In genomic region chr2:15730545-15731212, GRCh38 we compare ENCODE assay signal across 8 cellular contexts.
DNase-seq lines count a peak whose midpoint lies in the region; ATAC-seq, FAIRE-seq and TF ChIP-seq lines count a peak whose summit lies in the region.

No MANE protein-coding gene starts in this region.

- H3K4me3 Mint-ChIP-seq in mesothelial cell of epicardium = no peak overlapping the region

- H3K4me3 ChIP-seq in GM06990 (replicated peaks; ENCODE audit: low read depth, low read length) (no peak overlapping the region), endothelial cell of umbilical vein (replicated peaks in 1 of 3; ENCODE audit: insufficient read depth in 1 of 3, low read depth in 1 of 3, low read length in 3 of 3) (no peak overlapping the region)

- no peaks in the 10 kb centered on the region for H3K36me3 ChIP-seq in GM06990 (ENCODE audit: control insufficient read depth, insufficient read depth, low read length)
- no peaks in the 10 kb centered on the region for H3K36me3 ChIP-seq in endothelial cell of umbilical vein (ENCODE audit: control insufficient read depth in 2 of 2, extremely low read depth in 1 of 2, insufficient read depth in 2 of 2, low read length in 2 of 2)

- peak; percentile 24 for TF ChIP-seq POLR2A in endothelial cell of umbilical vein (IDR thresholded peaks at IDR 0.05; ENCODE audit: low read depth, low read length)

- POLR2A ChIA-PET in endothelial cell of umbilical vein (lab: Charles Lee) = no interaction called here

- no peaks in the 10 kb centered on the region for H3K9me3 Mint-ChIP-seq in mesothelial cell of epicardium

- peak overlapping the region; percentile 96 for H3K27ac Mint-ChIP-seq in mesothelial cell of epicardium

- H3K27me3 Mint-ChIP-seq in mesothelial cell of epicardium (ENCODE audit: low read depth) = no peaks in the 10 kb centered on the region

- DNase-seq in GM06990 (ENCODE audit: extremely low read depth, insufficient read length) (peak; percentile 30), NCI-H510A (lab: John Stamatoyannopoulos, UW) (peak; percentile 9), endothelial cell of umbilical vein (ENCODE audit: low read depth, low spot score) (peak; percentile 97), mesothelial cell of epicardium (ENCODE audit: low spot score in 2 of 2, unreplicated experiment in 2 of 2) (peak; percentile 53 to 81)
- no peak for DNase-seq in stimulated activated CD4-positive, alpha-beta T cell treated with anti-CD3 and anti-CD28 coated beads, Interleukin-4, amount 100 ng/mL, for 1 hour
- no peak for DNase-seq in activated T-cell treated with anti-CD3 and anti-CD28 coated beads, Interleukin-2, amount 50 U/mL, for 48 hours

- dilution Hi-C loops in endothelial cell of umbilical vein (cut with MboI; ENCODE audit: extremely low pct_ligation_motif_present, low sequenced_read_pairs) = no loop called here

- H3K27me3 ChIP-seq in GM06990 (replicated peaks; ENCODE audit: control insufficient read depth, insufficient read depth, low read length) = peaks cover 1% of the 10 kb centered on the region
- H3K27me3 ChIP-seq in endothelial cell of umbilical vein (ENCODE audit: control insufficient read depth in 2 of 2, insufficient read depth in 2 of 2, low read length in 2 of 2) = peaks cover 0 to 1% of the 10 kb centered on the region in 2 experiments

- H3K4me2 ChIP-seq in endothelial cell of umbilical vein (ENCODE audit: insufficient read depth, low read length) = no peak overlapping the region

- TF ChIP-seq CTCF in GM06990 (IDR thresholded peaks at IDR 0.05; ENCODE audit: insufficient read depth, low read length, poor library complexity, severe bottlenecking) (no peak), endothelial cell of umbilical vein (IDR thresholded peaks at IDR 0.05; ENCODE audit: extremely low read depth in 1 of 2, insufficient read depth in 1 of 2, low read depth in 1 of 2, low read length in 2 of 2) (no peak), mesothelial cell of epicardium (IDR thresholded peaks at IDR 0.05; ENCODE audit: unreplicated experiment) (no peak)

- FAIRE-seq in endothelial cell of umbilical vein (lab: Jason Lieb, UNC) = peak; percentile 98

- peaks cover 70% of the 10 kb centered on the region for H3K4me1 Mint-ChIP-seq in mesothelial cell of epicardium

- H3K9me1 ChIP-seq in endothelial cell of umbilical vein (replicated peaks; ENCODE audit: control insufficient read depth, extremely low read depth, insufficient read depth, low read length) = no peaks in the 10 kb centered on the region

- H2AFZ ChIP-seq in endothelial cell of umbilical vein (ENCODE audit: low read depth, low read length) = no peak overlapping the region

- H3K27ac ChIP-seq in endothelial cell of umbilical vein (ENCODE audit: insufficient read depth, low read depth, low read length) = peak overlapping the region; percentile 24

- CTCF ChIA-PET in endothelial cell of umbilical vein (lab: Charles Lee) = interaction anchor here (1.0 to 1.5 kb wide), 2 partner anchors 24 to 26 kb away, joined by 3 to 4 read pairs; no protein-coding TSS in a partner anchor

- no peaks in the 10 kb centered on the region for H3K9me3 ChIP-seq in endothelial cell of umbilical vein (replicated peaks; ENCODE audit: control insufficient read depth, insufficient read depth, low read length)

- H4K20me1 ChIP-seq in endothelial cell of umbilical vein (replicated peaks; ENCODE audit: control insufficient read depth, extremely low read depth, insufficient read depth, low read length) = no peaks in the 10 kb centered on the region

- H3K4me1 ChIP-seq in endothelial cell of umbilical vein (ENCODE audit: control insufficient read depth, extremely low read depth, insufficient read depth, low read length) = peaks cover 31% of the 10 kb centered on the region

- no peak overlapping the region for H3K9ac ChIP-seq in endothelial cell of umbilical vein (replicated peaks; ENCODE audit: extremely low read depth, insufficient read depth, low read length)

- H3K79me2 ChIP-seq in endothelial cell of umbilical vein (ENCODE audit: control insufficient read depth, insufficient read depth, low read length) = no peaks in the 10 kb centered on the region

- intact Hi-C loops in endothelial cell of umbilical vein (cut with micrococcal nuclease) = loop anchor here (1.0 to 10.0 kb wide), 7 partner anchors 20 to 874 kb away; no protein-coding TSS in a partner anchor

- BruUV-seq in endothelial cell of umbilical vein (replicated peaks; lab: Mats Ljungman, UMichigan) = no TSS peak

- peak; percentile 39 for ATAC-seq in HG02623 (IDR thresholded peaks at IDR 0.05; ENCODE audit: unreplicated experiment)
- no peak for ATAC-seq in GM19455 (IDR thresholded peaks at IDR 0.05; ENCODE audit: unreplicated experiment)

- H3K36me3 Mint-ChIP-seq in mesothelial cell of epicardium = no peaks in the 10 kb centered on the region

TF ChIP-seq in endothelial cell of umbilical vein, 7 proteins besides CTCF, POLR2A, EP300 and RAD21:
- no peak for TF ChIP-seq GATA2 (IDR thresholded peaks at IDR 0.05; ENCODE audit: insufficient read depth, insufficient read length, low read depth, low read length)
- TF ChIP-seq FOS (IDR thresholded peaks at IDR 0.05; ENCODE audit: borderline replicate concordance, insufficient read depth, low read length) = peak; percentile 94
- TF ChIP-seq JUN (IDR thresholded peaks at IDR 0.05; ENCODE audit: borderline replicate concordance, insufficient read depth, insufficient read length, low read depth) = peak; percentile 88
- TF ChIP-seq POLR2AphosphoS5 (IDR thresholded peaks at IDR 0.05; ENCODE audit: insufficient read depth, low read depth, low read length) = peak; percentile 96

Comparison
In these comparisons a context has a peak if more than half of its experiments do, and no peak if none do; other contexts are left out.
1. DNase-seq: peak in GM06990 (single experiment), NCI-H510A (single experiment), endothelial cell of umbilical vein (single experiment) and mesothelial cell of epicardium (2 of 2); none in stimulated activated CD4-positive, alpha-beta T cell treated with anti-CD3 and anti-CD28 coated beads, Interleukin-4, amount 100 ng/mL, for 1 hour (single experiment) and activated T-cell treated with anti-CD3 and anti-CD28 coated beads, Interleukin-2, amount 50 U/mL, for 48 hours (0 of 2).